ENCODE assay signal across 15 cellular contexts in genomic region chr14:55348766-55349453, GRCh38.
A peak's percentile ranks its signal among the peaks of the same experiment; 100 is the strongest.
DNase-seq lines count a peak whose midpoint lies in the region; ATAC-seq and TF ChIP-seq lines count a peak whose summit lies in the region.
"Had no signal": no experiment of that assay in that cellular context is flagged by ENCODE, and none has a peak within 500 bp of the region (broad histone marks: within the 10 kb centered on the region; RNA-seq: fewer than 3 reads in every experiment).

No MANE protein-coding gene starts in this region.

- H3K4me3 ChIP-seq in GM12865 (ENCODE audit: low read depth, low read length), result peak overlapping the region; percentile 19; the same call in 1 of the 2 replicates
- no peak overlapping the region for H3K4me3 ChIP-seq in OCI-LY7 (ENCODE audit: low read depth, low read length, poor library complexity, severe bottlenecking)
- H3K4me3 ChIP-seq in mucosa of descending colon, result no peak overlapping the region

- H3K4me1 ChIP-seq in OCI-LY7 (ENCODE audit: insufficient read depth, low read length, poor library complexity, severe bottlenecking) (peaks cover 17% of the 10 kb centered on the region), mucosa of descending colon (ENCODE audit: low read depth) (peaks cover 52% of the 10 kb centered on the region)

- H3K9me3 ChIP-seq in OCI-LY7 (ENCODE audit: low read length) (no peaks in the 10 kb centered on the region), mucosa of descending colon (no peaks in the 10 kb centered on the region)

- peaks cover 1% of the 10 kb centered on the region; the same call in 1 of the 2 replicates for H4K20me1 ChIP-seq in OCI-LY7 (ENCODE audit: insufficient read depth, low read length)

- CTCF ChIA-PET in OCI-LY7 (lab: Charles Lee; ENCODE audit: unreplicated experiment), result no interaction called here

- H3K9me2 ChIP-seq in OCI-LY7 (ENCODE audit: insufficient read depth, low read length), result no peaks in the 10 kb centered on the region

- H3K36me3 ChIP-seq in OCI-LY7 (ENCODE audit: insufficient read depth, low read length) (peaks cover 25% of the 10 kb centered on the region), mucosa of descending colon (ENCODE audit: low read depth) (no peaks in the 10 kb centered on the region)

- POLR2A ChIA-PET in OCI-LY7 (lab: Charles Lee), result interaction anchor here (0.5 to 2.5 kb wide), 4 partner anchors 10 to 334 kb away, joined by 3 to 9 read pairs (median 3); partner anchors contain the start of gene FBXO34

- no TSS peak for BruUV-seq in OCI-LY7 (replicated peaks; lab: Mats Ljungman, UMichigan)

- ATAC-seq in GM21381 (IDR thresholded peaks at IDR 0.05; ENCODE audit: unreplicated experiment) (peak; percentile 51), mucosa of descending colon (peak; percentile 20), HG03469 (IDR thresholded peaks at IDR 0.05; ENCODE audit: unreplicated experiment) (no peak)
- ATAC-seq: activated CD8-positive, alpha-beta memory T cell treated with anti-CD3 and anti-CD28 coated beads, Interleukin-2, amount 10 ng/mL, durations not matched to agents 7 days and 5 days; HCT116 had no signal

- TF ChIP-seq CTCF in GM12865 (IDR thresholded peaks at IDR 0.05; ENCODE audit: insufficient read depth, low read depth, low read length, missing control alignments) (no peak), OCI-LY7 (conservative IDR thresholded peaks at IDR 0.05; ENCODE audit: low read length) (no peak), mucosa of descending colon (IDR thresholded peaks at IDR 0.05) (no peak)

- intact Hi-C loops in OCI-LY7 (cut with micrococcal nuclease; ENCODE audit: unreplicated experiment), result no loop called here
- intact Hi-C loops in mucosa of descending colon (cut with DNase I, micrococcal nuclease), result no loop called here

- no peak overlapping the region for H2AFZ ChIP-seq in OCI-LY7 (ENCODE audit: low read length)

- H3K4me2 ChIP-seq in OCI-LY7 (ENCODE audit: low read length), result peak overlapping the region; percentile 57

- H3K27ac ChIP-seq in OCI-LY7 (ENCODE audit: low read depth, low read length, poor library complexity, severe bottlenecking), result peak overlapping the region; percentile 7

- peak; percentile 47 for DNase-seq in GM12865 (ENCODE audit: low read depth)
- peak; percentile 31 for DNase-seq in OCI-LY7 (ENCODE audit: low spot score)
- DNase-seq in mucosa of descending colon, result no peak
- DNase-seq in RPMI8226, result no peak
- DNase-seq in NCI-H146 treated with DMSO at 0.1 percent for 48 hours (lab: John Stamatoyannopoulos, UW; ENCODE audit: unreplicated experiment), result no peak
- DNase-seq in D341Med (ENCODE audit: low spot score), result no peak
- DNase-seq: activated CD8-positive, alpha-beta memory T cell treated with anti-CD3 and anti-CD28 coated beads, Interleukin-2, amount 10 ng/mL, durations not matched to agents 7 days and 5 days; caudate nucleus; DMS153; kidney glomerular epithelial cell; NCI-H748 treated with DMSO at 0.1 percent for 48 hours; stimulated activated CD4-positive, alpha-beta T cell treated with anti-CD3 and anti-CD28 coated beads, Interleukin-2, amount 100 ng/mL, for 24 hours had no signal

- H3K79me2 ChIP-seq in OCI-LY7 (ENCODE audit: insufficient read depth, low read depth, low read length), result peaks cover 4% of the 10 kb centered on the region; the same call in 1 of the 2 replicates

Comparison
In these comparisons a context has a peak if more than half of its experiments do, and no peak if none do; other contexts are left out.
1. DNase-seq: peak in GM12865 (single experiment) and OCI-LY7 (single experiment); none in mucosa of descending colon (0 of 3), RPMI8226 (single experiment), NCI-H146 treated with DMSO at 0.1 percent for 48 hours (single experiment) and D341Med (single experiment).